Comparison of ENCODE assay signal across 7 cellular contexts in genomic region chr7:101289687-101290086, GRCh38. TPM values are rescaled to one million over a fixed set of nuclear protein-coding genes. Genes with fewer than 3 reads are reported as not detected.
A peak's percentile ranks its signal among the peaks of the same experiment; 100 is the strongest.
DNase-seq lines count a peak whose midpoint lies in the region; ATAC-seq and TF ChIP-seq lines count a peak whose summit lies in the region.
"Not testable (repeated sequence)": the region's sequence is repeated elsewhere in the genome, so short reads cannot be mapped to it uniquely, and the experiment has no call there.

No MANE protein-coding gene starts in this region.

- H3K27ac Mint-ChIP-seq in activated naive CD8-positive, alpha-beta T cell treated with anti-CD3 and anti-CD28 coated beads, Interleukin-2, amount 10 ng/mL, durations not matched to agents 7 days and 5 days: not testable (repeated sequence)

- WGBS in liver: 24% methylated on average over 4 of the region's 4 CpGs

- H3K27me3 Mint-ChIP-seq in activated naive CD8-positive, alpha-beta T cell treated with anti-CD3 and anti-CD28 coated beads, Interleukin-2, amount 10 ng/mL, durations not matched to agents 7 days and 5 days: peaks cover 25% of the 10 kb centered on the region

- BruUV-seq in Panc1 (replicated peaks; lab: Mats Ljungman, UMichigan): not testable (repeated sequence)

- H3K9me3 ChIP-seq in Panc1 (ENCODE audit: control insufficient read depth, insufficient read depth, low read depth, low read length); liver (ENCODE audit: control insufficient read depth in 4 of 4, low read length in 3 of 4): not testable (repeated sequence)

- not testable (repeated sequence) for TF ChIP-seq CTCF in Panc1 (IDR thresholded peaks at IDR 0.05); liver (IDR thresholded peaks at IDR 0.05; ENCODE audit: low read depth, low read length, missing input control)

- TF ChIP-seq RAD21 in liver (IDR thresholded peaks at IDR 0.05): not testable (repeated sequence)

- CTCF ChIA-PET in Panc1 (lab: Charles Lee): interaction anchor here (0.6 to 1.0 kb wide), 4 partner anchors 97 to 400 kb away, joined by 4 to 9 read pairs (median 4); no protein-coding TSS in a partner anchor

- not testable (repeated sequence) for H3K9me3 Mint-ChIP-seq in activated naive CD8-positive, alpha-beta T cell treated with anti-CD3 and anti-CD28 coated beads, Interleukin-2, amount 10 ng/mL, durations not matched to agents 7 days and 5 days

- H3K4me1 ChIP-seq in Panc1 (ENCODE audit: control insufficient read depth, insufficient read depth, low read length): not testable (repeated sequence)
- peaks cover 3 to 40% (median 23%) of the 10 kb centered on the region in 4 donors for H3K4me1 ChIP-seq in liver (ENCODE audit: control insufficient read depth in 4 of 4, insufficient read depth in 4 of 4, low read length in 3 of 4)

- H3K4me1 Mint-ChIP-seq in activated naive CD8-positive, alpha-beta T cell treated with anti-CD3 and anti-CD28 coated beads, Interleukin-2, amount 10 ng/mL, durations not matched to agents 7 days and 5 days: peaks cover 17% of the 10 kb centered on the region

- not testable (repeated sequence) for H3K27ac ChIP-seq in Panc1 (ENCODE audit: low read length)
- H3K27ac ChIP-seq in liver (ENCODE audit: low read depth in 1 of 2, low read length in 2 of 2): peak overlapping the region; percentile 94 to 96

- intact Hi-C loops in Panc1 (cut with micrococcal nuclease; ENCODE audit: unreplicated experiment): not testable (repeated sequence)

- ATAC-seq in GM18519 (IDR thresholded peaks at IDR 0.05; ENCODE audit: low FRiP score, unreplicated experiment): peak; percentile 76
- ATAC-seq in GM19463 (IDR thresholded peaks at IDR 0.05; ENCODE audit: unreplicated experiment): peak; percentile 92
- peak; percentile 80 for ATAC-seq in HG02938 (IDR thresholded peaks at IDR 0.05; ENCODE audit: unreplicated experiment)
- peak; percentile 85 for ATAC-seq in HG03520 (IDR thresholded peaks at IDR 0.05; ENCODE audit: unreplicated experiment)
- peak; percentile 33; the same call in 1 of the 2 replicates for ATAC-seq in Panc1
- ATAC-seq in activated naive CD8-positive, alpha-beta T cell treated with anti-CD3 and anti-CD28 coated beads, Interleukin-2, amount 10 ng/mL, durations not matched to agents 7 days and 5 days (ENCODE audit: low read depth): peak; percentile 23

- peak overlapping the region; percentile 88 to 95 for H3K9ac ChIP-seq in liver (ENCODE audit: low read depth in 1 of 2, low read length in 2 of 2)

- H3K27me3 ChIP-seq in Panc1 (ENCODE audit: control insufficient read depth, insufficient read depth, low read length); liver (ENCODE audit: control insufficient read depth in 4 of 4, insufficient read depth in 4 of 4, low read length in 3 of 4): not testable (repeated sequence)

- not testable (repeated sequence) for H3K36me3 Mint-ChIP-seq in activated naive CD8-positive, alpha-beta T cell treated with anti-CD3 and anti-CD28 coated beads, Interleukin-2, amount 10 ng/mL, durations not matched to agents 7 days and 5 days

- not testable (repeated sequence) for H3K4me3 Mint-ChIP-seq in activated naive CD8-positive, alpha-beta T cell treated with anti-CD3 and anti-CD28 coated beads, Interleukin-2, amount 10 ng/mL, durations not matched to agents 7 days and 5 days

- in situ Hi-C loops in Panc1 (cut with HindIII; ENCODE audit: low pct_unique_long_range_greater_than_20kb, low sequenced_read_pairs): not testable (repeated sequence)

- H3K4me3 ChIP-seq in Panc1 (ENCODE audit: low read depth in 2 of 2, low read length in 2 of 2): not testable (repeated sequence)
- H3K4me3 ChIP-seq in liver (ENCODE audit: low read depth in 1 of 3, low read length in 3 of 3): peak overlapping the region; percentile 46 to 78 (median 46)

- POLR2A ChIA-PET in Panc1 (lab: Charles Lee); activated naive CD8-positive, alpha-beta T cell treated with anti-CD3 and anti-CD28 coated beads, Interleukin-2, amount 10 ng/mL, durations not matched to agents 7 days and 5 days (lab: Charles Lee): not testable (repeated sequence)

- H3K36me3 ChIP-seq in Panc1 (ENCODE audit: control insufficient read depth, insufficient read depth, low read length); liver (ENCODE audit: control insufficient read depth in 4 of 4, insufficient read depth in 3 of 4, low read depth in 1 of 4, low read length in 3 of 4): not testable (repeated sequence)

- not testable (repeated sequence) for DNase-seq in Panc1 (ENCODE audit: low read depth, low spot score); activated naive CD8-positive, alpha-beta T cell treated with anti-CD3 and anti-CD28 coated beads, Interleukin-2, amount 10 ng/mL, durations not matched to agents 7 days and 5 days

TF ChIP-seq in liver, 16 proteins besides CTCF, POLR2A, EP300 and RAD21:
- TF ChIP-seq FOXA1 (IDR thresholded peaks at IDR 0.05) (peak; percentile 43), ZBTB33 (IDR thresholded peaks at IDR 0.05) (peak; percentile 48), GABPA (IDR thresholded peaks at IDR 0.05 in 1 of 2, conservative IDR thresholded peaks at IDR 0.05 in 1 of 2) (peak in 1 of 2 donors; percentile 50), REST (IDR thresholded peaks at IDR 0.05) (peak; percentile 94), RXRA (IDR thresholded peaks at IDR 0.05) (peak; percentile 60 to 79), MAX (IDR thresholded peaks at IDR 0.05) (peak; percentile 34), NR2F2 (IDR thresholded peaks at IDR 0.05) (peak; percentile 19), SP1 (IDR thresholded peaks at IDR 0.05) (peak; percentile 87), JUND (IDR thresholded peaks at IDR 0.05) (peak in 1 of 2 donors; percentile 56), TAF1 (conservative IDR thresholded peaks at IDR 0.05) (peak; percentile 91), HNF4A (conservative IDR thresholded peaks at IDR 0.05) (peak; percentile 79 to 83), EGR1 (IDR thresholded peaks at IDR 0.05; ENCODE audit: low read depth in 2 of 2) (peak in 1 of 2 donors; percentile 65), YY1 (IDR thresholded peaks at IDR 0.05) (peak; percentile 77)
TF ChIP-seq in liver: peak in this region for 13; not testable (repeated sequence) for 3.

RNA-seq across cellular contexts. Expression of gene IFT22, which starts 31.9 kb away (rescaled TPM):
- total RNA-seq in Panc1 (2021; ENCODE audit: unreplicated experiment) (42.4 TPM), liver (1 to 10 TPM; 5.5 to 6.6 TPM)
- polyA plus RNA-seq in Panc1 (2012; ENCODE audit: insufficient read length): 40.1 TPM
- 1 to 10 TPM; 6.1 to 6.3 TPM for total RNA-seq in activated naive CD8-positive, alpha-beta T cell treated with anti-CD3 and anti-CD28 coated beads, Interleukin-2, amount 10 ng/mL, durations not matched to agents 7 days and 5 days
- polyA plus RNA-seq in liver: 1 to 10 TPM; 8.5 to 9.4 TPM

RNA-seq across cellular contexts. Expression of gene FIS1, which starts 44.8 kb away (rescaled TPM):
- total RNA-seq in Panc1 (2021; ENCODE audit: unreplicated experiment) (110 TPM), liver (100 to 1,000 TPM; 112 to 133 TPM)
- 208 TPM for polyA plus RNA-seq in Panc1 (2012; ENCODE audit: insufficient read length)
- total RNA-seq in activated naive CD8-positive, alpha-beta T cell treated with anti-CD3 and anti-CD28 coated beads, Interleukin-2, amount 10 ng/mL, durations not matched to agents 7 days and 5 days: 100 to 1,000 TPM in 1 of 2 experiments, 10 to 100 TPM in 1; 91.7 to 106 TPM
- polyA plus RNA-seq in liver: 100 to 1,000 TPM; 177 to 192 TPM

RNA-seq across cellular contexts. Expression of gene CLDN15, which starts 52.1 kb away (rescaled TPM):
- total RNA-seq in Panc1 (2021; ENCODE audit: unreplicated experiment): 8.0 TPM
- 5.3 TPM for polyA plus RNA-seq in Panc1 (2012; ENCODE audit: insufficient read length)
- total RNA-seq in activated naive CD8-positive, alpha-beta T cell treated with anti-CD3 and anti-CD28 coated beads, Interleukin-2, amount 10 ng/mL, durations not matched to agents 7 days and 5 days: 10 to 100 TPM; 26.6 to 30.1 TPM
- total RNA-seq in liver: 10 to 100 TPM in 1 of 2 donors, 1 to 10 TPM in 1; 5.2 to 12.4 TPM
- polyA plus RNA-seq in liver: 1 to 10 TPM; 3.7 to 4.0 TPM

Comparison
In these comparisons a context has a peak if more than half of its experiments do, and no peak if none do; other contexts are left out.
1. ATAC-seq: peak in every context shown above with its lines; median percentile 92 in GM19463; 85 in HG03520; 80 in HG02938; 76 in GM18519; 33 in Panc1; 23 in activated naive CD8-positive, alpha-beta T cell treated with anti-CD3 and anti-CD28 coated beads, Interleukin-2, amount 10 ng/mL, durations not matched to agents 7 days and 5 days.